In the genomic region with DNA sequence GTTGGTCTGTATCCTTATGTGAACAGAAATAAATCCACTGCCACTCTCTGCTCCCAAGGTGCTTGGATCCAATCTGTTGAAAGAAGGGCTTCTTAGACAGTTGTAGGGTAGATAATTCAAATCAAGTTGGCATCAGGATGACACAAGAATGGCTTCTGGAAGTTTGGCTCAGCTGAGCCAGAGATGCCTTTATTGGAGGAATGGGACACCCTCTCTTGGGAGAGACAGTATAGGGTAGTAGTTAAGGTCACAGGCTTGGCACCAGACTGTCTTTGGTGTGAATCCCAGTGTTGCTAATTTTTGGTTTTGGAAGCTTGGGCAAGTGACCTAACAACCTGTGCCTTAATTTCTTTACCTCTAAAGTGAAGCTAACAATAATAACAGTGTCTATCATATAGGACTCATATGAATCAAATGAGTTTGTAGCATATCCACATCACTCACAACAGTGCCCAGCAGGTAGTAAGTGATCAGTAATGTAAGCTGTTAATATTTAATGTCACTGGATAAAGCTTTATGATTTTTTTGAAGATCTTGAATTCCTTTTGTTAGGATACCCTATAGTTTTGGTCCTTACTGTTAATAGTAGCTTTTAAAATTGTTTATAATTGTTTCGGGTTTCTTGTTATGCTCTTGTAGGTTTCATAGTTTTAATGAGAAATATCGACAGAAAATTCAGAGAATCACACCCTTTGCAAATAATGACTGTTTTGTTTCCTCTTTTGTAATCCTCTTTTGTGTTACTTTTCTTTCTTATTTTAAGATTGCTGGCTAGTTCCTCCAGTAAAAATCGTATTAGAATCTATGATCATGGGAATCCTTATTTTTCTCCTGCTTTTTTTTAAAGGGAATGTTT, we compare ENCODE assay signal across 24 cellular contexts. TPM values are rescaled to one million over a fixed set of nuclear protein-coding genes. Genes with fewer than 3 reads are reported as not detected.
DNase-seq lines count a peak whose midpoint lies in the region; ATAC-seq and TF ChIP-seq lines count a peak whose summit lies in the region.
"Had no signal": no experiment of that assay in that cellular context is flagged by ENCODE, and none has a peak within 500 bp of the region (broad histone marks: within the 10 kb centered on the region; RNA-seq: fewer than 3 reads in every experiment).

No MANE protein-coding gene starts in this region.

- no peak overlapping the region for H3K4me3 ChIP-seq in PC-9
- H3K4me3 ChIP-seq in upper lobe of left lung, result no peak overlapping the region
- H3K4me3 ChIP-seq: Peyer's patch, tibial nerve had no signal

- TF ChIP-seq EP300 in upper lobe of left lung (IDR thresholded peaks at IDR 0.05), result no peak

- H3K36me3 ChIP-seq in PC-9 (ENCODE audit: low read depth), result peaks cover 9% of the 10 kb centered on the region; the same call in 1 of the 2 replicates
- no peaks in the 10 kb centered on the region for H3K36me3 ChIP-seq in upper lobe of left lung
- H3K36me3 ChIP-seq: Peyer's patch, tibial nerve had no signal

- no peaks in the 10 kb centered on the region for H3K27me3 Mint-ChIP-seq in natural killer cell treated with Interleukin-12 subunit alpha and Interleukin-12 subunit beta and Interleukin-15 and Interleukin-18, amount 100 ng/mL, for 72 hours
- H3K27me3 Mint-ChIP-seq in natural killer cell (ENCODE audit: low read depth in 2 of 2), result no peaks in the 10 kb centered on the region
- H3K27me3 Mint-ChIP-seq: CD4-positive, alpha-beta memory T cell had no signal

- TF ChIP-seq CTCF in natural killer cell (IDR thresholded peaks at IDR 0.05), result no peak
- no peak for TF ChIP-seq CTCF in PC-9 (conservative IDR thresholded peaks at IDR 0.05)
- no peak for TF ChIP-seq CTCF in upper lobe of left lung (IDR thresholded peaks at IDR 0.05)

- H3K9me3 ChIP-seq in PC-9 (ENCODE audit: insufficient read depth, low read depth) (peaks cover 16% of the 10 kb centered on the region), upper lobe of left lung (peaks cover 0 to 10% (median 0%) of the 10 kb centered on the region in 4 donors)
- H3K9me3 ChIP-seq: Peyer's patch had no signal

- no TSS peak for BruUV-seq in PC-9 (replicated peaks; lab: Mats Ljungman, UMichigan)

- no peak overlapping the region for H2AFZ ChIP-seq in PC-9

- H3K9me3 Mint-ChIP-seq in natural killer cell treated with Interleukin-12 subunit alpha and Interleukin-12 subunit beta and Interleukin-15 and Interleukin-18, amount 100 ng/mL, for 72 hours, result peaks cover 8% of the 10 kb centered on the region
- peaks cover 3 to 7% of the 10 kb centered on the region in 2 donors for H3K9me3 Mint-ChIP-seq in natural killer cell

- H3F3A ChIP-seq in PC-9 (ENCODE audit: insufficient read depth, low read depth), result peaks cover 15% of the 10 kb centered on the region

- peak overlapping the region; percentile 7; the same call in 1 of the 2 replicates for H3K4me2 ChIP-seq in PC-9

- peak overlapping the region; percentile 58 for H3K4me3 Mint-ChIP-seq in natural killer cell treated with Interleukin-12 subunit alpha and Interleukin-12 subunit beta and Interleukin-15 and Interleukin-18, amount 100 ng/mL, for 72 hours
- no peak overlapping the region for H3K4me3 Mint-ChIP-seq in natural killer cell
- H3K4me3 Mint-ChIP-seq: nephron had no signal

- POLR2A ChIA-PET in PC-9 (lab: Charles Lee; ENCODE audit: unreplicated experiment), result interaction anchor here (0.6 kb wide), 1 partner anchor 33 kb away, joined by 4 read pairs; the partner anchor contains the start of gene WDR59

- H4K20me1 ChIP-seq in PC-9 (ENCODE audit: insufficient read depth), result no peaks in the 10 kb centered on the region

- H3K27me3 ChIP-seq in PC-9 (ENCODE audit: insufficient read depth, low read depth), result no peaks in the 10 kb centered on the region
- H3K27me3 ChIP-seq in upper lobe of left lung, result no peaks in the 10 kb centered on the region
- H3K27me3 ChIP-seq: Peyer's patch, tibial nerve had no signal

- no peak for TF ChIP-seq POLR2A in upper lobe of left lung (IDR thresholded peaks at IDR 0.05)

- H3K9me2 ChIP-seq in PC-9 (ENCODE audit: insufficient read depth), result no peaks in the 10 kb centered on the region

- H3K4me1 ChIP-seq in PC-9 (replicated peaks; ENCODE audit: insufficient read depth) (peaks cover 36% of the 10 kb centered on the region), upper lobe of left lung (peaks cover 13 to 37% (median 24%) of the 10 kb centered on the region in 4 donors)

- peak in 1 of 2 donors; percentile 65 for ATAC-seq in natural killer cell treated with Interleukin-12 subunit alpha and Interleukin-12 subunit beta and Interleukin-15 and Interleukin-18, amount 100 ng/mL, for 72 hours
- ATAC-seq in natural killer cell, result no peak
- ATAC-seq in left lobe of liver, result peak; percentile 14
- no peak for ATAC-seq in upper lobe of left lung (ENCODE audit: low FRiP score in 2 of 2)
- ATAC-seq in GM18867 (IDR thresholded peaks at IDR 0.05; ENCODE audit: unreplicated experiment), result no peak

- H3K4me1 Mint-ChIP-seq in natural killer cell treated with Interleukin-12 subunit alpha and Interleukin-12 subunit beta and Interleukin-15 and Interleukin-18, amount 100 ng/mL, for 72 hours (ENCODE audit: low read depth in 2 of 2), result peaks cover 33 to 57% of the 10 kb centered on the region in 2 donors
- peaks cover under 1% of the 10 kb centered on the region in 2 donors for H3K4me1 Mint-ChIP-seq in natural killer cell

- intact Hi-C loops in natural killer cell (cut with micrococcal nuclease), result no loop called here
- intact Hi-C loops in PC-9 (cut with micrococcal nuclease; ENCODE audit: unreplicated experiment), result no loop called here

- WGBS in upper lobe of left lung, 2 donors, result 31 to 45% methylated on average over 3 of the region's 3 CpGs

- H3K27ac Mint-ChIP-seq in natural killer cell treated with Interleukin-12 subunit alpha and Interleukin-12 subunit beta and Interleukin-15 and Interleukin-18, amount 100 ng/mL, for 72 hours, result peak overlapping the region; percentile 66 to 72
- no peak overlapping the region for H3K27ac Mint-ChIP-seq in natural killer cell
- H3K27ac Mint-ChIP-seq: nephron had no signal

- H3K27ac ChIP-seq in PC-9 (peak overlapping the region; percentile 37), upper lobe of left lung (peak overlapping the region in 3 of 4 donors; percentile 1 to 70 (median 41))
- H3K27ac ChIP-seq: Peyer's patch had no signal

- CTCF ChIA-PET in PC-9 (lab: Charles Lee), result no interaction called here

- H3K36me3 Mint-ChIP-seq in natural killer cell treated with Interleukin-12 subunit alpha and Interleukin-12 subunit beta and Interleukin-15 and Interleukin-18, amount 100 ng/mL, for 72 hours, result peaks cover 30% of the 10 kb centered on the region
- H3K36me3 Mint-ChIP-seq in natural killer cell, result peaks cover 14% of the 10 kb centered on the region

- DNase-seq in natural killer cell treated with Interleukin-12 subunit alpha and Interleukin-12 subunit beta and Interleukin-15 and Interleukin-18, amount 100 ng/mL, for 72 hours (ENCODE audit: low spot score), result no peak
- no peak for DNase-seq in natural killer cell
- DNase-seq in PC-9, result no peak
- no peak for DNase-seq in left lobe of liver (ENCODE audit: low spot score)
- DNase-seq in upper lobe of left lung, result no peak
- no peak for DNase-seq in NCI-H1092 (lab: John Stamatoyannopoulos, UW)
- no peak for DNase-seq in midbrain (lab: John Stamatoyannopoulos, UW)
- DNase-seq: activated CD8-positive, alpha-beta memory T cell treated with anti-CD3 and anti-CD28 coated beads, Interleukin-2, amount 50 U/mL, for 48 hours; activated gamma-delta T cell treated with Interleukin-2 at 50 U/mL for 16 hours; amygdala; CD4-positive, alpha-beta memory T cell; central memory CD4-positive, alpha-beta T cell; DMS53; kidney glomerular epithelial cell; mesendoderm; NCI-H187; NCI-H226; Peyer's patch; stimulated activated CD4-positive, alpha-beta T cell treated with anti-CD3 and anti-CD28 coated beads, Interleukin-2, amount 100 ng/mL, for 24 hours; stimulated activated naive CD4-positive, alpha-beta T cell treated with Interleukin-2 at 50 U/mL for 16 hours; T-helper 2 cell had no signal

- H3K79me2 ChIP-seq in PC-9 (ENCODE audit: low read depth), result peaks cover 96% of the 10 kb centered on the region

RNA-seq across cellular contexts. Expression of gene ZNRF1, which starts 19.1 kb away (rescaled TPM):
- 10 to 100 TPM; 58.6 to 89.7 TPM for total RNA-seq in natural killer cell treated with Interleukin-12 subunit alpha and Interleukin-12 subunit beta and Interleukin-15 and Interleukin-18, amount 100 ng/mL, for 72 hours
- total RNA-seq in natural killer cell (1 to 10 TPM; 2.4 to 5.1 (median 3.4) TPM), PC-9 (2021) (64.4 and 79.3 TPM in 2 replicates), left lobe of liver (14.0 TPM), upper lobe of left lung (10 to 100 TPM; 18.5 to 40.0 (median 27.1) TPM)

RNA-seq across cellular contexts. Expression of gene WDR59, which starts 33.0 kb away (rescaled TPM):
- total RNA-seq in natural killer cell treated with Interleukin-12 subunit alpha and Interleukin-12 subunit beta and Interleukin-15 and Interleukin-18, amount 100 ng/mL, for 72 hours, result 100 to 1,000 TPM in 1 of 2 donors, 10 to 100 TPM in 1; 81.6 to 162 TPM
- 10 to 100 TPM; 60.5 to 83.7 (median 73.2) TPM for total RNA-seq in natural killer cell
- 97.0 and 97.1 TPM in 2 replicates for total RNA-seq in PC-9 (2021)
- total RNA-seq in left lobe of liver, result 51.9 TPM
- 100 to 1,000 TPM in 1 of 6 donors, 10 to 100 TPM in 5; 16.0 to 138 (median 37.5) TPM for total RNA-seq in upper lobe of left lung

Comparison
In these comparisons a context has a peak if more than half of its experiments do, and no peak if none do; other contexts are left out.
1. H3K27ac Mint-ChIP-seq: peak in natural killer cell treated with Interleukin-12 subunit alpha and Interleukin-12 subunit beta and Interleukin-15 and Interleukin-18, amount 100 ng/mL, for 72 hours (2 of 2); none in natural killer cell (0 of 2).